Comparison of ENCODE assay signal across 22 cellular contexts in genomic region chr11:77036398-77036797, GRCh38. TPM values are rescaled to one million over a fixed set of nuclear protein-coding genes. Genes with fewer than 3 reads are reported as not detected.
"Had no signal": no experiment of that assay in that cellular context is flagged by ENCODE, and none has a peak within 500 bp of the region (broad histone marks: within the 10 kb centered on the region; RNA-seq: fewer than 3 reads in every experiment).

No MANE protein-coding gene starts in this region.

- H3K4me1 Mint-ChIP-seq: activated naive CD4-positive, alpha-beta T cell treated with anti-CD3 and anti-CD28 coated beads, Interleukin-2, amount 50 U/mL, for 24 hours; nephron had no signal

- H3K4me3 Mint-ChIP-seq: activated naive CD4-positive, alpha-beta T cell treated with anti-CD3 and anti-CD28 coated beads, Interleukin-2, amount 50 U/mL, for 24 hours; activated T-cell treated with anti-CD3 and anti-CD28 coated beads, Interleukin-2, amount 50 U/mL, for 72 hours; dendritic cell treated with granulocyte-macrophage colony-stimulating factor and Interleukin-4, amounts not matched to agents 40 ng/mL and 50 ng/mL, for 4 days; stimulated activated naive CD8-positive, alpha-beta T cell treated with anti-CD3 and anti-CD28 coated beads, Interleukin-15, Interleukin-2, amounts not matched to agents 100 ng/mL and 50 ng/mL, for 24 hours; T-cell; type B pancreatic cell had no signal

- H3K36me3 Mint-ChIP-seq: activated naive CD4-positive, alpha-beta T cell treated with anti-CD3 and anti-CD28 coated beads, Interleukin-2, amount 50 U/mL, for 24 hours; T-cell; type B pancreatic cell had no signal

- H3K4me3 ChIP-seq: heart right ventricle, prostate gland, skin epidermis had no signal

- ATAC-seq: activated T-cell treated with anti-CD3 and anti-CD28 coated beads, Interleukin-2, amount 50 U/mL, for 72 hours; heart right ventricle; right cardiac atrium; T-cell had no signal

- DNase-seq: activated CD4-positive, alpha-beta T cell treated with anti-CD3 and anti-CD28 coated beads, Interleukin-2, amount 50 U/mL, for 1 hour; activated CD8-positive, alpha-beta memory T cell treated with anti-CD3 and anti-CD28 coated beads, Interleukin-2, amount 50 U/mL, for 48 hours; activated gamma-delta T cell; activated T-cell treated with anti-CD3 and anti-CD28 coated beads, Interleukin-2, amount 50 U/mL, for 72 hours; effector CD8-positive, alpha-beta T cell; esophagus squamous epithelium; heart right ventricle; nucleus accumbens; right cardiac atrium; stimulated activated CD4-positive, alpha-beta T cell treated with anti-CD3 and anti-CD28 coated beads, Interleukin-15, amount 100 ng/mL, for 24 hours; stimulated activated CD4-positive, alpha-beta T cell treated with anti-CD3 and anti-CD28 coated beads, Interleukin-2, amount 100 ng/mL, for 48 hours; T-cell had no signal

- H3K9me3 Mint-ChIP-seq: activated naive CD4-positive, alpha-beta T cell treated with anti-CD3 and anti-CD28 coated beads, Interleukin-2, amount 50 U/mL, for 24 hours; activated T-cell treated with anti-CD3 and anti-CD28 coated beads, Interleukin-2, amount 50 U/mL, for 72 hours; dendritic cell treated with granulocyte-macrophage colony-stimulating factor and Interleukin-4, amounts not matched to agents 40 ng/mL and 50 ng/mL, for 4 days; nephron; stimulated activated naive CD8-positive, alpha-beta T cell treated with anti-CD3 and anti-CD28 coated beads, Interleukin-15, Interleukin-2, amounts not matched to agents 100 ng/mL and 50 ng/mL, for 24 hours; T-cell; type B pancreatic cell had no signal

- H3K27ac Mint-ChIP-seq: activated naive CD4-positive, alpha-beta T cell treated with anti-CD3 and anti-CD28 coated beads, Interleukin-2, amount 50 U/mL, for 24 hours; activated T-cell treated with anti-CD3 and anti-CD28 coated beads, Interleukin-2, amount 50 U/mL, for 72 hours; dendritic cell treated with granulocyte-macrophage colony-stimulating factor and Interleukin-4, amounts not matched to agents 40 ng/mL and 50 ng/mL, for 4 days; nephron; stimulated activated naive CD8-positive, alpha-beta T cell treated with anti-CD3 and anti-CD28 coated beads, Interleukin-15, Interleukin-2, amounts not matched to agents 100 ng/mL and 50 ng/mL, for 24 hours; type B pancreatic cell had no signal

- H3K27ac ChIP-seq: esophagus squamous epithelium, heart right ventricle, prostate gland, skin epidermis had no signal

- H3K9me3 ChIP-seq: esophagus squamous epithelium, heart right ventricle, prostate gland had no signal

- H3K36me3 ChIP-seq: esophagus squamous epithelium, heart right ventricle, prostate gland had no signal

RNA-seq across cellular contexts. Expression of gene B3GNT6, which starts 2.2 kb away (rescaled TPM):
- total RNA-seq: activated T-cell treated with anti-CD3 and anti-CD28 coated beads, Interleukin-2, amount 50 U/mL, for 72 hours; cerebellum; endothelial cell of umbilical vein; heart right ventricle; mesenteric fat pad; right cardiac atrium had no signal
